In genomic region chr9:91718071-91718470, GRCh38 we compare ENCODE assay signal across 22 cellular contexts.
"Had no signal": no experiment of that assay in that cellular context is flagged by ENCODE, and none has a peak within 500 bp of the region (broad histone marks: within the 10 kb centered on the region; RNA-seq: fewer than 3 reads in every experiment).

No MANE protein-coding gene starts in this region.

- H3K9ac ChIP-seq: neural progenitor cell had no signal

- ATAC-seq: heart right ventricle; naive thymus-derived CD4-positive, alpha-beta T cell; right lobe of liver; stimulated activated naive CD8-positive, alpha-beta T cell treated with anti-CD3 and anti-CD28 coated beads, Interleukin-15, amount 100 ng/mL, for 72 hours had no signal

- H2AFZ ChIP-seq: hepatocyte, neural progenitor cell had no signal

- H3K27ac ChIP-seq: heart right ventricle, hepatocyte, left ventricle myocardium inferior, neural progenitor cell, ovary, right atrium auricular region, right lobe of liver, tibial nerve, upper lobe of left lung, vagina had no signal

- H3K4me2 ChIP-seq: hepatocyte, neural progenitor cell, smooth muscle cell had no signal

- DNase-seq: heart right ventricle; left ventricle myocardium inferior; mesendoderm; naive thymus-derived CD4-positive, alpha-beta T cell; nephron progenitor cell; ovary; right lobe of liver; stimulated activated CD4-positive, alpha-beta T cell treated with anti-CD3 and anti-CD28 coated beads, Interleukin-1b, Interleukin-23, amount 100 ng/mL, for 48 hours; stimulated activated CD4-positive, alpha-beta T cell treated with anti-CD3 and anti-CD28 coated beads, Interleukin-2, amount 100 ng/mL, for 48 hours; stimulated activated naive CD4-positive, alpha-beta T cell treated with Interleukin-2 at 50 U/mL for 16 hours; stimulated activated naive CD8-positive, alpha-beta T cell treated with anti-CD3 and anti-CD28 coated beads, Interleukin-15, amount 100 ng/mL, for 72 hours; substantia nigra; upper lobe of left lung had no signal

- H3K4me3 Mint-ChIP-seq: mesothelial cell of epicardium; naive thymus-derived CD4-positive, alpha-beta T cell; nephron progenitor cell; neural progenitor cell; stimulated activated naive CD8-positive, alpha-beta T cell treated with anti-CD3 and anti-CD28 coated beads, Interleukin-15, amount 100 ng/mL, for 72 hours had no signal

- H3K4me1 Mint-ChIP-seq: neural progenitor cell had no signal

- H3K4me3 ChIP-seq: heart right ventricle, hepatocyte, left ventricle myocardium inferior, lung, neural progenitor cell, ovary, right atrium auricular region, right lobe of liver, smooth muscle cell, tibial nerve, upper lobe of left lung, vagina had no signal

- H3K9me3 ChIP-seq: ovary, right atrium auricular region, right lobe of liver, upper lobe of left lung, vagina had no signal

- H3K27ac Mint-ChIP-seq: mesothelial cell of epicardium; naive thymus-derived CD4-positive, alpha-beta T cell; nephron progenitor cell; neural progenitor cell; progenitor cell of endocrine pancreas; stimulated activated naive CD8-positive, alpha-beta T cell treated with anti-CD3 and anti-CD28 coated beads, Interleukin-15, amount 100 ng/mL, for 72 hours had no signal

- H3K27me3 Mint-ChIP-seq: progenitor cell of endocrine pancreas had no signal

- H3K4me1 ChIP-seq: heart right ventricle, left ventricle myocardium inferior, right atrium auricular region, right lobe of liver had no signal

- H3K27me3 ChIP-seq: hepatocyte, neural progenitor cell, ovary, right atrium auricular region, upper lobe of left lung, vagina had no signal

- H3K36me3 ChIP-seq: heart right ventricle, left ventricle myocardium inferior, neural progenitor cell, ovary, right lobe of liver, tibial nerve, upper lobe of left lung, vagina had no signal
